In genomic region chrX:123764967-123765871, GRCh38 we compare ENCODE assay signal across 8 cellular contexts. TPM values are rescaled to one million over a fixed set of nuclear protein-coding genes. Genes with fewer than 3 reads are reported as not detected.
DNase-seq lines count a peak whose midpoint lies in the region; ATAC-seq, FAIRE-seq and TF ChIP-seq lines count a peak whose summit lies in the region.

No MANE protein-coding gene starts in this region.

- no peaks in the 10 kb centered on the region for H4K20me1 ChIP-seq in GM23338 (replicated peaks; ENCODE audit: insufficient read depth)
- no peaks in the 10 kb centered on the region for H4K20me1 ChIP-seq in Karpas-422 (ENCODE audit: insufficient read depth, low read depth, low read length)

- 11 to 46% (median 16%) methylated on average over 17 to 38 of the region's 38 CpGs for WGBS in stomach, 5 donors

- DNase-seq in Daoy (ENCODE audit: low read depth): peak; percentile 91
- peak; percentile 91 for DNase-seq in GM23338 (ENCODE audit: low spot score)
- peak; percentile 86 for DNase-seq in Karpas-422
- DNase-seq in RCC 7860 (ENCODE audit: low spot score): peak; percentile 71
- DNase-seq in fibroblast of peridontal ligament (ENCODE audit: extremely low read depth): peak; percentile 80
- DNase-seq in natural killer cell: peak; percentile 19
- peak; percentile 75 for DNase-seq in stomach

- H3K4me1 ChIP-seq in GM23338 (ENCODE audit: insufficient read depth) (no peaks in the 10 kb centered on the region), Karpas-422 (ENCODE audit: low read length) (peaks cover 11% of the 10 kb centered on the region), stomach (no peaks in the 10 kb centered on the region)

- no peaks in the 10 kb centered on the region for H3K36me3 Mint-ChIP-seq in GM23338 (ENCODE audit: low read depth)
- H3K36me3 Mint-ChIP-seq in activated T-helper 17 cell treated with anti-CD3 and anti-CD28 coated beads, Interleukin-2, amount 50 U/mL, for 72 hours (ENCODE audit: low read depth): no peaks in the 10 kb centered on the region
- no peaks in the 10 kb centered on the region for H3K36me3 Mint-ChIP-seq in natural killer cell

- peak overlapping the region; percentile 74 for H3K4me3 Mint-ChIP-seq in GM23338
- H3K4me3 Mint-ChIP-seq in activated T-helper 17 cell treated with anti-CD3 and anti-CD28 coated beads, Interleukin-2, amount 50 U/mL, for 72 hours: peak overlapping the region; percentile 81
- peak overlapping the region; percentile 72 for H3K4me3 Mint-ChIP-seq in natural killer cell

- TF ChIP-seq CTCF in GM23338 (conservative IDR thresholded peaks at IDR 0.05; ENCODE audit: low read depth in 2 of 2) (no peak), natural killer cell (IDR thresholded peaks at IDR 0.05) (no peak), stomach (IDR thresholded peaks at IDR 0.05) (no peak)

- H3K27me3 ChIP-seq in GM23338 (ENCODE audit: insufficient read depth): no peaks in the 10 kb centered on the region
- no peaks in the 10 kb centered on the region for H3K27me3 ChIP-seq in Karpas-422 (ENCODE audit: low read length)
- no peaks in the 10 kb centered on the region for H3K27me3 ChIP-seq in stomach

- H2AFZ ChIP-seq in GM23338 (peak overlapping the region; percentile 78; the same call in 1 of the 2 replicates), Karpas-422 (ENCODE audit: low read length) (peak overlapping the region; percentile 96)

- H3K36me3 ChIP-seq in GM23338 (ENCODE audit: insufficient read depth): no peaks in the 10 kb centered on the region
- H3K36me3 ChIP-seq in Karpas-422 (ENCODE audit: insufficient read depth, low read length): no peaks in the 10 kb centered on the region
- no peaks in the 10 kb centered on the region for H3K36me3 ChIP-seq in stomach

- H3K27ac ChIP-seq in GM23338 (ENCODE audit: low read depth): peak overlapping the region; percentile 90; the same call in 1 of the 2 replicates
- H3K27ac ChIP-seq in Karpas-422 (ENCODE audit: low read length): no peak overlapping the region
- H3K27ac ChIP-seq in stomach: peak overlapping the region; percentile 24 to 79 (median 56)

- TF ChIP-seq POLR2A in stomach (IDR thresholded peaks at IDR 0.05): no peak

- peak; percentile 82 for FAIRE-seq in RCC 7860 (lab: Jason Lieb, UNC)

- peak overlapping the region; percentile 55 for H3K9ac ChIP-seq in Karpas-422 (ENCODE audit: low read length)

- H3K27me3 Mint-ChIP-seq in GM23338 (ENCODE audit: insufficient read depth, low read depth, poor library complexity): no peaks in the 10 kb centered on the region
- H3K27me3 Mint-ChIP-seq in activated T-helper 17 cell treated with anti-CD3 and anti-CD28 coated beads, Interleukin-2, amount 50 U/mL, for 72 hours: no peaks in the 10 kb centered on the region
- H3K27me3 Mint-ChIP-seq in natural killer cell (ENCODE audit: low read depth in 2 of 2): peaks cover 0 to 2% of the 10 kb centered on the region in 2 donors

- no peaks in the 10 kb centered on the region for H3F3A ChIP-seq in GM23338 (replicated peaks; ENCODE audit: low read depth)

- intact Hi-C loops in natural killer cell (cut with micrococcal nuclease) (no loop called here), stomach (cut with DNase I; ENCODE audit: low total_unique reads) (no loop called here)

- H3K9me3 Mint-ChIP-seq in GM23338: no peaks in the 10 kb centered on the region
- H3K9me3 Mint-ChIP-seq in activated T-helper 17 cell treated with anti-CD3 and anti-CD28 coated beads, Interleukin-2, amount 50 U/mL, for 72 hours: no peaks in the 10 kb centered on the region
- no peaks in the 10 kb centered on the region for H3K9me3 Mint-ChIP-seq in natural killer cell

- H3K9me3 ChIP-seq in Karpas-422 (ENCODE audit: low read length): no peaks in the 10 kb centered on the region
- H3K9me3 ChIP-seq in stomach: no peaks in the 10 kb centered on the region

- H3K4me3 ChIP-seq in GM23338 (peak overlapping the region; percentile 57), Karpas-422 (ENCODE audit: low read length) (peak overlapping the region; percentile 60), stomach (peak overlapping the region; percentile 24 to 38 (median 36))

- ATAC-seq in GM23338 (peak; percentile 99), natural killer cell (peak; percentile 80 to 89 (median 84))
- ATAC-seq in activated T-helper 17 cell treated with anti-CD3 and anti-CD28 coated beads, Interleukin-2, amount 50 U/mL, for 72 hours (replicated peaks): peak; percentile 97

- H3K9me2 ChIP-seq in GM23338 (ENCODE audit: insufficient read depth): no peaks in the 10 kb centered on the region
- H3K9me2 ChIP-seq in Karpas-422 (replicated peaks; ENCODE audit: insufficient read depth, low read length): no peaks in the 10 kb centered on the region

- H3K4me2 ChIP-seq in GM23338: peak overlapping the region; percentile 76
- H3K4me2 ChIP-seq in Karpas-422 (ENCODE audit: low read depth, low read length, poor library complexity, severe bottlenecking): peak overlapping the region; percentile 63

- no peak for TF ChIP-seq EP300 in stomach (IDR thresholded peaks at IDR 0.05)

- H3K27ac Mint-ChIP-seq in GM23338 (no peak overlapping the region), natural killer cell (peak overlapping the region in 1 of 2 donors; percentile 85)
- peak overlapping the region; percentile 77 for H3K27ac Mint-ChIP-seq in activated T-helper 17 cell treated with anti-CD3 and anti-CD28 coated beads, Interleukin-2, amount 50 U/mL, for 72 hours

- H3K79me2 ChIP-seq in GM23338 (replicated peaks; ENCODE audit: insufficient read depth) (no peaks in the 10 kb centered on the region), Karpas-422 (ENCODE audit: low read length) (no peaks in the 10 kb centered on the region)

- H3K4me1 Mint-ChIP-seq in GM23338 (peaks cover 6% of the 10 kb centered on the region), natural killer cell (peaks cover 0 to 11% of the 10 kb centered on the region in 2 donors)
- peaks cover 4% of the 10 kb centered on the region for H3K4me1 Mint-ChIP-seq in activated T-helper 17 cell treated with anti-CD3 and anti-CD28 coated beads, Interleukin-2, amount 50 U/mL, for 72 hours

TF ChIP-seq in GM23338, 12 proteins besides CTCF, POLR2A, EP300 and RAD21:
- TF ChIP-seq POLR2AphosphoS5 (IDR thresholded peaks at IDR 0.05; ENCODE audit: low read depth): peak; percentile 69
- TF ChIP-seq ETS1 (IDR thresholded peaks at IDR 0.05): no peak
TF ChIP-seq in GM23338: peak in this region for 1.

RNA-seq across cellular contexts. Expression of gene THOC2, which starts 32.4 kb away (rescaled TPM):
- total RNA-seq in Daoy (2014; rRNA removed; shearing (Covaris generic)): 44.4 and 51.3 TPM in 2 replicates
- total RNA-seq in GM23338 (2014; rRNA removed; shearing (Covaris generic)): 86.6 and 92.4 TPM in 2 replicates
- polyA plus RNA-seq in GM23338 (2016; fragmentation: Nextera tagmentation; extraction: Ambion mirVana) (103 and 138 TPM in 2 replicates), stomach (100 to 1,000 TPM in 1 of 3 donors, 10 to 100 TPM in 2; 17.7 to 155 (median 38.1) TPM)
- total RNA-seq in Karpas-422 (2014; rRNA removed; shearing (Covaris generic); ENCODE audit: low replicate concordance): 86.1 and 136 TPM in 2 replicates
- 10 to 100 TPM; 82.6 to 83.3 TPM for total RNA-seq in activated T-helper 17 cell treated with anti-CD3 and anti-CD28 coated beads, Interleukin-2, amount 50 U/mL, for 72 hours
- total RNA-seq in natural killer cell (100 to 1,000 TPM in 1 of 3 donors, 10 to 100 TPM in 2; 86.9 to 114 (median 90.3) TPM), stomach (100 to 1,000 TPM in 4 of 5 donors, 10 to 100 TPM in 1; 57.9 to 217 (median 173) TPM)

Comparison
In these comparisons a context has a peak if more than half of its experiments do, and no peak if none do; other contexts are left out.
1. DNase-seq: peak in every context shown above with its lines; median percentile 91 in Daoy; 91 in GM23338; 86 in Karpas-422; 80 in fibroblast of peridontal ligament; 75 in stomach; 71 in RCC 7860; 19 in natural killer cell.